ENCODE assay signal across 9 cellular contexts in genomic region chr5:38846379-38846967, GRCh38. TPM values are rescaled to one million over a fixed set of nuclear protein-coding genes. Genes with fewer than 3 reads are reported as not detected.
DNase-seq lines count a peak whose midpoint lies in the region; ATAC-seq and TF ChIP-seq lines count a peak whose summit lies in the region.
"Had no signal": no experiment of that assay in that cellular context is flagged by ENCODE, and none has a peak within 500 bp of the region (broad histone marks: within the 10 kb centered on the region; RNA-seq: fewer than 3 reads in every experiment).

No MANE protein-coding gene starts in this region.

- DNase-seq in heart left ventricle (peak in 1 of 5 donors; percentile 37), left ventricle myocardium superior (no peak), choroid plexus epithelial cell (ENCODE audit: low read depth) (peak; percentile 31), mucosa of descending colon (no peak), vagina (ENCODE audit: extremely low spot score in 2 of 2) (no peak)
- DNase-seq: NCI-H1092 had no signal

- peaks cover 0 to 4% (median 0%) of the 10 kb centered on the region in 9 donors for H3K36me3 ChIP-seq in heart left ventricle
- H3K36me3 ChIP-seq in mucosa of descending colon (ENCODE audit: low read depth), result no peaks in the 10 kb centered on the region
- peaks cover 0 to 4% of the 10 kb centered on the region in 2 donors for H3K36me3 ChIP-seq in vagina

- ATAC-seq in heart left ventricle (no peak), left ventricle myocardium superior (no peak), mucosa of descending colon (no peak), GM19324 (IDR thresholded peaks at IDR 0.05; ENCODE audit: low FRiP score, unreplicated experiment) (no peak), HG03196 (IDR thresholded peaks at IDR 0.05; ENCODE audit: unreplicated experiment) (no peak), HG03139 (IDR thresholded peaks at IDR 0.05; ENCODE audit: unreplicated experiment) (no peak)

- H3K4me1 ChIP-seq in heart left ventricle (peaks cover 0 to 43% (median 5%) of the 10 kb centered on the region in 12 donors), mucosa of descending colon (ENCODE audit: low read depth) (no peaks in the 10 kb centered on the region), vagina (peaks cover 34% of the 10 kb centered on the region)

- peak overlapping the region; percentile 52 to 88 (median 74) for H3K4me3 ChIP-seq in heart left ventricle
- H3K4me3 ChIP-seq in choroid plexus epithelial cell (ENCODE audit: low read depth, low read length), result peak overlapping the region; percentile 92
- H3K4me3 ChIP-seq in mucosa of descending colon, result peak overlapping the region; percentile 20
- peak overlapping the region; percentile 73 to 92 for H3K4me3 ChIP-seq in vagina

- WGBS in heart left ventricle, 4 donors, result 17 to 28% (median 21%) methylated on average over 22 of the region's 22 CpGs

- H3K27me3 ChIP-seq in heart left ventricle, result peaks cover 0 to 35% (median 4%) of the 10 kb centered on the region in 9 donors
- no peaks in the 10 kb centered on the region for H3K27me3 ChIP-seq in vagina

- TF ChIP-seq POLR2A in heart left ventricle (IDR thresholded peaks at IDR 0.05), result no peak
- no peak for TF ChIP-seq POLR2A in vagina (IDR thresholded peaks at IDR 0.05)

- H3K9me3 ChIP-seq in heart left ventricle (peaks cover 0 to 10% (median 0%) of the 10 kb centered on the region in 12 donors), mucosa of descending colon (no peaks in the 10 kb centered on the region), vagina (no peaks in the 10 kb centered on the region)

- intact Hi-C loops in heart left ventricle (cut with DNase I) (loop anchor here in 1 of 10 donors (5.0 to 10.0 kb wide), 2 partner anchors 76 to 228 kb away; partner anchors contain the start of gene RICTOR), left ventricle myocardium superior (cut with micrococcal nuclease) (no loop called here), mucosa of descending colon (cut with DNase I, micrococcal nuclease) (no loop called here), vagina (cut with DNase I) (loop anchor here (10.0 kb wide), 2 partner anchors 78 to 228 kb away; partner anchors contain the start of gene RICTOR)

- TF ChIP-seq CTCF in heart left ventricle (IDR thresholded peaks at IDR 0.05) (no peak), choroid plexus epithelial cell (conservative IDR thresholded peaks at IDR 0.05; ENCODE audit: low read depth, low read length) (no peak), mucosa of descending colon (IDR thresholded peaks at IDR 0.05) (no peak), vagina (IDR thresholded peaks at IDR 0.05) (no peak)

- H3K27ac ChIP-seq in heart left ventricle (peak overlapping the region; percentile 87 to 96 (median 93)), vagina (peak overlapping the region; percentile 92)

RNA-seq across cellular contexts. Expression of gene OSMR, which starts 0.7 kb away (rescaled TPM):
- total RNA-seq in heart left ventricle (10 to 100 TPM in 5 of 9 donors, 1 to 10 TPM in 4; 8.1 to 39.2 (median 12.0) TPM), left ventricle myocardium superior (9.9 TPM), mucosa of descending colon (10 to 100 TPM in 2 of 3 donors, 1 to 10 TPM in 1; 3.3 to 24.9 (median 13.0) TPM), vagina (69.0 TPM)
- 10 to 100 TPM in 1 of 2 donors, 1 to 10 TPM in 1; 4.2 to 14.2 TPM for polyA plus RNA-seq in heart left ventricle

Comparison
In these comparisons a context has a peak if more than half of its experiments do, and no peak if none do; other contexts are left out.
1. H3K4me3 ChIP-seq: peak in every context shown above with its lines; median percentile 92 in choroid plexus epithelial cell; 82 in vagina; 74 in heart left ventricle; 20 in mucosa of descending colon.